Comparison of ENCODE assay signal across 9 cellular contexts in genomic region chr10:45418417-45418858, GRCh38. TPM values are rescaled to one million over a fixed set of nuclear protein-coding genes. Genes with fewer than 3 reads are reported as not detected.
DNase-seq lines count a peak whose midpoint lies in the region; ATAC-seq lines count a peak whose summit lies in the region.
"Had no signal": no experiment of that assay in that cellular context is flagged by ENCODE, and none has a peak within 500 bp of the region (broad histone marks: within the 10 kb centered on the region; RNA-seq: fewer than 3 reads in every experiment).

No MANE protein-coding gene starts in this region.

- CTCF ChIA-PET in activated CD8-positive, alpha-beta T cell treated with anti-CD3 and anti-CD28 coated beads, Interleukin-2, amount 10 ng/mL, durations not matched to agents 7 days and 5 days (lab: Charles Lee), result interaction anchor here (1.2 to 1.5 kb wide), 3 partner anchors 13 to 174 kb away, joined by 3 read pairs; no protein-coding TSS in a partner anchor

- H3K36me3 Mint-ChIP-seq in activated CD8-positive, alpha-beta T cell treated with anti-CD3 and anti-CD28 coated beads, Interleukin-2, amount 10 ng/mL, durations not matched to agents 7 days and 5 days (ENCODE audit: low read depth), result peaks cover 29% of the 10 kb centered on the region
- peaks cover 31% of the 10 kb centered on the region for H3K36me3 Mint-ChIP-seq in stimulated activated memory B cell treated with anti-CD40 and anti-IgM and Interleukin-4, amounts not matched to agents 10 μg/mL and 1 μg/mL and 100 μg/mL, for 72 hours

- WGBS in iPS DF 6.9 (ENCODE audit: insufficient coverage, insufficient read length), result no CpG with 5 or more reads among the region's 15 CpGs

- H3K36me3 ChIP-seq in H7 (replicated peaks; ENCODE audit: control insufficient read depth, insufficient read depth, low read length), result no peaks in the 10 kb centered on the region
- no peaks in the 10 kb centered on the region for H3K36me3 ChIP-seq in iPS DF 6.9 (ENCODE audit: control insufficient read depth, insufficient read depth, low read length)
- H3K36me3 ChIP-seq: SJSA1 had no signal

- peaks cover 4% of the 10 kb centered on the region for H3K27me3 Mint-ChIP-seq in activated CD8-positive, alpha-beta T cell treated with anti-CD3 and anti-CD28 coated beads, Interleukin-2, amount 10 ng/mL, durations not matched to agents 7 days and 5 days (ENCODE audit: low read depth)
- no peaks in the 10 kb centered on the region for H3K27me3 Mint-ChIP-seq in stimulated activated memory B cell treated with anti-CD40 and anti-IgM and Interleukin-4, amounts not matched to agents 10 μg/mL and 1 μg/mL and 100 μg/mL, for 72 hours

- no peak overlapping the region for H3K27ac ChIP-seq in iPS DF 6.9 (ENCODE audit: low read length)
- H3K27ac ChIP-seq: SJSA1 had no signal

- H3K9me3 ChIP-seq in iPS DF 6.9 (ENCODE audit: control insufficient read depth, insufficient read depth, low read length), result no peaks in the 10 kb centered on the region
- H3K9me3 ChIP-seq: SJSA1 had no signal

- POLR2A ChIA-PET in activated CD8-positive, alpha-beta T cell treated with anti-CD3 and anti-CD28 coated beads, Interleukin-2, amount 10 ng/mL, durations not matched to agents 7 days and 5 days (lab: Charles Lee), result interaction anchor here (2.2 to 3.8 kb wide), 3 partner anchors 11 to 21 kb away, joined by 6 to 29 read pairs (median 15); no protein-coding TSS in a partner anchor

- no peak for ATAC-seq in activated CD8-positive, alpha-beta T cell treated with anti-CD3 and anti-CD28 coated beads, Interleukin-2, amount 10 ng/mL, durations not matched to agents 7 days and 5 days
- no peak for ATAC-seq in stimulated activated memory B cell treated with anti-CD40 and anti-IgM and Interleukin-4, amounts not matched to agents 10 μg/mL and 1 μg/mL and 100 μg/mL, for 72 hours
- ATAC-seq in HG03095 (IDR thresholded peaks at IDR 0.05; ENCODE audit: unreplicated experiment) (no peak), HG03159 (IDR thresholded peaks at IDR 0.05; ENCODE audit: unreplicated experiment) (no peak)
- ATAC-seq: HCT116 had no signal

- H3K27me3 ChIP-seq in H7 (ENCODE audit: control insufficient read depth, insufficient read depth, low read length), result peaks cover 13% of the 10 kb centered on the region; the same call in 1 of the 2 replicates
- no peaks in the 10 kb centered on the region for H3K27me3 ChIP-seq in iPS DF 6.9 (ENCODE audit: control insufficient read depth, insufficient read depth, low read length)
- H3K27me3 ChIP-seq: SJSA1 had no signal

- peaks cover 3% of the 10 kb centered on the region; the same call in 1 of the 2 replicates for H3K4me1 ChIP-seq in iPS DF 6.9 (ENCODE audit: control insufficient read depth, insufficient read depth, low read length)
- H3K4me1 ChIP-seq: SJSA1 had no signal

- DNase-seq in H7 (peak; percentile 42), iPS DF 6.9 (ENCODE audit: low read depth, low spot score) (no peak), NCI-H2081 (lab: John Stamatoyannopoulos, UW) (no peak)
- DNase-seq in activated CD8-positive, alpha-beta T cell treated with anti-CD3 and anti-CD28 coated beads, Interleukin-2, amount 10 ng/mL, durations not matched to agents 7 days and 5 days, result no peak

- peaks cover 64% of the 10 kb centered on the region for H3K4me1 Mint-ChIP-seq in activated CD8-positive, alpha-beta T cell treated with anti-CD3 and anti-CD28 coated beads, Interleukin-2, amount 10 ng/mL, durations not matched to agents 7 days and 5 days (ENCODE audit: low read depth)
- H3K4me1 Mint-ChIP-seq in stimulated activated memory B cell treated with anti-CD40 and anti-IgM and Interleukin-4, amounts not matched to agents 10 μg/mL and 1 μg/mL and 100 μg/mL, for 72 hours, result peaks cover 60% of the 10 kb centered on the region

- peak overlapping the region; percentile 99 for H3K27ac Mint-ChIP-seq in activated CD8-positive, alpha-beta T cell treated with anti-CD3 and anti-CD28 coated beads, Interleukin-2, amount 10 ng/mL, durations not matched to agents 7 days and 5 days
- peak overlapping the region; percentile 99 for H3K27ac Mint-ChIP-seq in stimulated activated memory B cell treated with anti-CD40 and anti-IgM and Interleukin-4, amounts not matched to agents 10 μg/mL and 1 μg/mL and 100 μg/mL, for 72 hours

- peak overlapping the region; percentile 99 for H3K4me3 Mint-ChIP-seq in activated CD8-positive, alpha-beta T cell treated with anti-CD3 and anti-CD28 coated beads, Interleukin-2, amount 10 ng/mL, durations not matched to agents 7 days and 5 days
- peak overlapping the region; percentile 97 for H3K4me3 Mint-ChIP-seq in stimulated activated memory B cell treated with anti-CD40 and anti-IgM and Interleukin-4, amounts not matched to agents 10 μg/mL and 1 μg/mL and 100 μg/mL, for 72 hours

- no peaks in the 10 kb centered on the region for H3K9me3 Mint-ChIP-seq in activated CD8-positive, alpha-beta T cell treated with anti-CD3 and anti-CD28 coated beads, Interleukin-2, amount 10 ng/mL, durations not matched to agents 7 days and 5 days (ENCODE audit: insufficient read depth)
- peaks cover 5% of the 10 kb centered on the region for H3K9me3 Mint-ChIP-seq in stimulated activated memory B cell treated with anti-CD40 and anti-IgM and Interleukin-4, amounts not matched to agents 10 μg/mL and 1 μg/mL and 100 μg/mL, for 72 hours

- H3K4me3 ChIP-seq in H7 (ENCODE audit: insufficient read depth, low read depth, low read length) (peak overlapping the region; percentile 64), iPS DF 6.9 (ENCODE audit: low read length) (peak overlapping the region; percentile 32; the same call in 1 of the 2 replicates)
- H3K4me3 ChIP-seq: SJSA1 had no signal

RNA-seq across cellular contexts. Expression of gene ALOX5, which starts 44.4 kb away (rescaled TPM):
- 0.10 and 1.1 TPM in 2 replicates for total RNA-seq in H7 (2014; rRNA removed; shearing (Covaris generic))
- total RNA-seq in activated CD8-positive, alpha-beta T cell treated with anti-CD3 and anti-CD28 coated beads, Interleukin-2, amount 10 ng/mL, durations not matched to agents 7 days and 5 days, result 1 to 10 TPM; 9.7 to 9.9 TPM
- total RNA-seq: SJSA1 had no signal
